Comparison of ENCODE assay signal across 9 cellular contexts in genomic region chr7:25260862-25261454, GRCh38. TPM values are rescaled to one million over a fixed set of nuclear protein-coding genes. Genes with fewer than 3 reads are reported as not detected.
DNase-seq lines count a peak whose midpoint lies in the region; ATAC-seq and TF ChIP-seq lines count a peak whose summit lies in the region.
"Had no signal": no experiment of that assay in that cellular context is flagged by ENCODE, and none has a peak within 500 bp of the region (broad histone marks: within the 10 kb centered on the region; RNA-seq: fewer than 3 reads in every experiment).

No MANE protein-coding gene starts in this region.

- WGBS in prostate gland = 14% methylated on average over 5 of the region's 5 CpGs
- WGBS in testis, 2 donors = 33 to 42% methylated on average over 5 of the region's 5 CpGs

- H3K4me3 Mint-ChIP-seq in CD8-positive, alpha-beta memory T cell = peak overlapping the region in 6 of 7 donors; percentile 7 to 66 (median 45)
- H3K4me3 Mint-ChIP-seq in T-helper 1 cell treated with Interleukin-12 subunit alpha and Interleukin-12 subunit beta and Interleukin-4 antibody, amounts not matched to agents 30 μg/mL and 1 μg/mL, for 36 hours = peak overlapping the region; percentile 15

- H3K36me3 ChIP-seq in CD8-positive, alpha-beta memory T cell (ENCODE audit: insufficient read depth, low read length) = no peaks in the 10 kb centered on the region
- H3K36me3 ChIP-seq in prostate gland (no peaks in the 10 kb centered on the region), testis (ENCODE audit: low read depth, missing control alignments) (no peaks in the 10 kb centered on the region)

- no peaks in the 10 kb centered on the region for H3K27me3 ChIP-seq in CD8-positive, alpha-beta memory T cell (ENCODE audit: insufficient read depth, low read length, poor library complexity, severe bottlenecking)
- H3K27me3 ChIP-seq in prostate gland (replicated peaks; ENCODE audit: insufficient read depth) = no peaks in the 10 kb centered on the region
- H3K27me3 ChIP-seq in testis = no peaks in the 10 kb centered on the region

- no peaks in the 10 kb centered on the region for H3K36me3 Mint-ChIP-seq in CD8-positive, alpha-beta memory T cell
- H3K36me3 Mint-ChIP-seq in T-helper 1 cell treated with Interleukin-12 subunit alpha and Interleukin-12 subunit beta and Interleukin-4 antibody, amounts not matched to agents 30 μg/mL and 1 μg/mL, for 36 hours (ENCODE audit: low read depth) = no peaks in the 10 kb centered on the region

- peak in 2 of 5 donors; percentile 17 to 54 for DNase-seq in CD8-positive, alpha-beta memory T cell
- peak; percentile 16 for DNase-seq in HFF-Myc (ENCODE audit: extremely low read depth, low read depth)
- DNase-seq in left kidney (ENCODE audit: low read depth, low spot score) = peak; percentile 21
- DNase-seq in prostate gland (ENCODE audit: low spot score) = no peak
- DNase-seq in testis = no peak
- DNase-seq in NCI-H345 (lab: John Stamatoyannopoulos, UW) = no peak
- DNase-seq: occipital lobe had no signal

- TF ChIP-seq POLR2A in prostate gland (IDR thresholded peaks at IDR 0.05) (no peak), testis (IDR thresholded peaks at IDR 0.05) (no peak)

- intact Hi-C loops in prostate gland (cut with DNase I) = no loop called here
- intact Hi-C loops in testis (cut with DNase I; ENCODE audit: low total_unique reads) = loop anchor here (10.0 kb wide), 1 partner anchor 294 kb away; no protein-coding TSS in a partner anchor

- peaks cover 25% of the 10 kb centered on the region for H3K4me1 ChIP-seq in CD8-positive, alpha-beta memory T cell (ENCODE audit: insufficient read depth, low read length)
- H3K4me1 ChIP-seq in prostate gland (replicated peaks) (no peaks in the 10 kb centered on the region), testis (no peaks in the 10 kb centered on the region)

- H3K27me3 Mint-ChIP-seq in CD8-positive, alpha-beta memory T cell = peaks cover 13 to 17% of the 10 kb centered on the region in 2 donors
- H3K27me3 Mint-ChIP-seq in T-helper 1 cell treated with Interleukin-12 subunit alpha and Interleukin-12 subunit beta and Interleukin-4 antibody, amounts not matched to agents 30 μg/mL and 1 μg/mL, for 36 hours (ENCODE audit: low read depth) = peaks cover 5% of the 10 kb centered on the region

- peaks cover 21 to 27% (median 25%) of the 10 kb centered on the region in 3 donors for H3K4me1 Mint-ChIP-seq in CD8-positive, alpha-beta memory T cell
- peaks cover 17% of the 10 kb centered on the region for H3K4me1 Mint-ChIP-seq in T-helper 1 cell treated with Interleukin-12 subunit alpha and Interleukin-12 subunit beta and Interleukin-4 antibody, amounts not matched to agents 30 μg/mL and 1 μg/mL, for 36 hours (ENCODE audit: low read depth)

- no peaks in the 10 kb centered on the region for H3K9me3 Mint-ChIP-seq in CD8-positive, alpha-beta memory T cell
- H3K9me3 Mint-ChIP-seq in T-helper 1 cell treated with Interleukin-12 subunit alpha and Interleukin-12 subunit beta and Interleukin-4 antibody, amounts not matched to agents 30 μg/mL and 1 μg/mL, for 36 hours = no peaks in the 10 kb centered on the region

- no peak for ATAC-seq in HG03520 (IDR thresholded peaks at IDR 0.05; ENCODE audit: unreplicated experiment)

- H3K9me3 ChIP-seq in CD8-positive, alpha-beta memory T cell (ENCODE audit: low read length) = no peaks in the 10 kb centered on the region
- H3K9me3 ChIP-seq in prostate gland (no peaks in the 10 kb centered on the region), testis (no peaks in the 10 kb centered on the region)

- TF ChIP-seq CTCF in HFF-Myc (IDR thresholded peaks at IDR 0.05; ENCODE audit: low read depth, low read length, missing control alignments) (no peak), prostate gland (IDR thresholded peaks at IDR 0.05) (no peak), testis (IDR thresholded peaks at IDR 0.05) (no peak)

- CTCF ChIA-PET in CD8-positive, alpha-beta memory T cell (lab: Charles Lee) = no interaction called here

- H3K27ac ChIP-seq in CD8-positive, alpha-beta memory T cell (ENCODE audit: low read depth, low read length) = no peak overlapping the region
- H3K27ac ChIP-seq in prostate gland = peak overlapping the region in 1 of 2 donors; percentile 7
- peak overlapping the region in 1 of 2 donors; percentile 37 for H3K27ac ChIP-seq in testis

- H3K4me3 ChIP-seq in CD8-positive, alpha-beta memory T cell (ENCODE audit: low read length) = peak overlapping the region; percentile 14
- no peak overlapping the region for H3K4me3 ChIP-seq in HFF-Myc (replicated peaks; ENCODE audit: low read depth, low read length)
- H3K4me3 ChIP-seq in prostate gland = peak overlapping the region in 1 of 2 donors; percentile 1
- no peak overlapping the region for H3K4me3 ChIP-seq in testis

- peak overlapping the region in 2 of 8 donors; percentile 1 to 16 for H3K27ac Mint-ChIP-seq in CD8-positive, alpha-beta memory T cell
- H3K27ac Mint-ChIP-seq in T-helper 1 cell treated with Interleukin-12 subunit alpha and Interleukin-12 subunit beta and Interleukin-4 antibody, amounts not matched to agents 30 μg/mL and 1 μg/mL, for 36 hours = no peak overlapping the region

- POLR2A ChIA-PET in CD8-positive, alpha-beta memory T cell (lab: Charles Lee) = interaction anchor here (0.6 kb wide), 2 partner anchors 9 to 16 kb away, joined by 3 to 13 read pairs; no protein-coding TSS in a partner anchor

RNA-seq across cellular contexts. Expression of gene NPVF, which starts 32.7 kb away (rescaled TPM):
- not detected for total RNA-seq in CD8-positive, alpha-beta memory T cell
- not detected for polyA plus RNA-seq in CD8-positive, alpha-beta memory T cell
- total RNA-seq in prostate gland = not detected
- total RNA-seq in testis = not detected
- not detected for polyA plus RNA-seq in testis (ENCODE audit: insufficient read depth, low read depth, low replicate concordance)
- total RNA-seq: occipital lobe had no signal

Comparison
In these comparisons a context has a peak if more than half of its experiments do, and no peak if none do; other contexts are left out.
1. DNase-seq: peak in HFF-Myc (single experiment) and left kidney (single experiment); none in prostate gland (single experiment), testis (single experiment) and NCI-H345 (single experiment).